Comparison of ENCODE assay signal across 13 cellular contexts in genomic region chrX:104253567-104254441, GRCh38. TPM values are rescaled to one million over a fixed set of nuclear protein-coding genes. Genes with fewer than 3 reads are reported as not detected.
DNase-seq lines count a peak whose midpoint lies in the region; ATAC-seq, FAIRE-seq and TF ChIP-seq lines count a peak whose summit lies in the region.
"Had no signal": no experiment of that assay in that cellular context is flagged by ENCODE, and none has a peak within 500 bp of the region (broad histone marks: within the 10 kb centered on the region; RNA-seq: fewer than 3 reads in every experiment).

No MANE protein-coding gene starts in this region.

- peak; percentile 9 for DNase-seq in stimulated activated CD4-positive, alpha-beta T cell treated with anti-CD3 and anti-CD28 coated beads, Interleukin-15, amount 100 ng/mL, for 24 hours
- no peak for DNase-seq in stimulated activated CD4-positive, alpha-beta T cell treated with anti-CD3 and anti-CD28 coated beads, Interleukin-4, amount 100 ng/mL, for 24 hours
- DNase-seq in astrocyte of the spinal cord (ENCODE audit: low read depth, low spot score) (no peak), frontal cortex (ENCODE audit: low spot score in 2 of 2) (no peak), DMS53 (lab: John Stamatoyannopoulos, UW) (no peak)
- DNase-seq: DMS153, NCI-H69 had no signal

- H3K27ac ChIP-seq in mesodermal cell (ENCODE audit: low read depth, low read length, severe bottlenecking): no peak overlapping the region
- H3K27ac ChIP-seq: skin epidermis had no signal

- H3K4me3 ChIP-seq in astrocyte of the spinal cord (ENCODE audit: low read depth, low read length) (peak overlapping the region; percentile 15), mesodermal cell (ENCODE audit: extremely low read depth, insufficient read depth, low read length, poor library complexity, severe bottlenecking) (peak overlapping the region; percentile 31)

- 0% methylated on average over 25 to 28 of the region's 65 CpGs for WGBS in mesodermal cell (ENCODE audit: insufficient coverage in 2 of 2), 2 experiments

- no peaks in the 10 kb centered on the region for H3K4me1 ChIP-seq in mesodermal cell (ENCODE audit: control insufficient read depth, insufficient read depth, low read length, poor library complexity, severe bottlenecking)

- no peak for FAIRE-seq in frontal cortex (lab: Jason Lieb, UNC)
- FAIRE-seq: GM19239, urothelium cell line had no signal

- no peaks in the 10 kb centered on the region for H3K9me3 ChIP-seq in mesodermal cell (ENCODE audit: control insufficient read depth, low read length)

- ATAC-seq in HG03469 (IDR thresholded peaks at IDR 0.05; ENCODE audit: unreplicated experiment) (no peak), GM18868 (IDR thresholded peaks at IDR 0.05; ENCODE audit: unreplicated experiment) (no peak)

- in situ Hi-C loops in astrocyte of the spinal cord (cut with HindIII; ENCODE audit: low sequenced_read_pairs): no loop called here

- no peaks in the 10 kb centered on the region for H3K36me3 ChIP-seq in mesodermal cell (ENCODE audit: control insufficient read depth, insufficient read depth, low read length)

- peak; percentile 19 for TF ChIP-seq CTCF in astrocyte of the spinal cord (IDR thresholded peaks at IDR 0.05; ENCODE audit: low read depth, low read length)

RNA-seq across cellular contexts. Expression of gene ESX1, which starts 0.9 kb away (rescaled TPM):
- not detected for polyA plus RNA-seq in mesodermal cell (2013, experiment 1 of 2)
- polyA plus RNA-seq in mesodermal cell (2013, experiment 2 of 2): not detected
- total RNA-seq in frontal cortex: not detected
